2 cellular contexts compared by ENCODE assay signal in the genomic region with DNA sequence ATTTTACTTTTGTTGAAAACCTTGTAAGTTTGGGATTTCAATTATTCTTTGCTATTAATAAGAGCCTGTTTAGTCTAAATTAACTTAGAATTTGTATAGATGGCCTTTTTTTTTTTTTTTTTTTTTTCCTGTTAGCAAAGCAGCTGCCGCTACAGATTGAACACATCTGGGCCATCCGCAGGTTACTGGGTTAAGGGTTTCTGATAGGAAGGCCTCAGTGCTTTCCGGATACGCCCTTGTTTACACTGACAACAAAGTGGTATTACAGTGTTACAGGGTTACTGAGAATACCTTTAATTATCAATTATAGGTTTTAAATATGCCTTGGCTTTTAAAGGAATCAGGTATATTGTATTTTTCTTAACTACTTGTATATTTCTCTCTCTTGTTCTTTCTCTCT.
TF ChIP-seq lines count a peak whose summit lies in the region.

No MANE protein-coding gene starts in this region.

TF ChIP-seq in WTC11, 78 proteins besides CTCF, POLR2A, EP300 and RAD21 (continued from another document):
- TF ChIP-seq NR1H2 (CRISPR knock-in tag; IDR thresholded peaks at IDR 0.05), result no peak

TF ChIP-seq in liver, 16 proteins besides CTCF, POLR2A, EP300 and RAD21 (continued from another document):
- TF ChIP-seq, protein P1, sequence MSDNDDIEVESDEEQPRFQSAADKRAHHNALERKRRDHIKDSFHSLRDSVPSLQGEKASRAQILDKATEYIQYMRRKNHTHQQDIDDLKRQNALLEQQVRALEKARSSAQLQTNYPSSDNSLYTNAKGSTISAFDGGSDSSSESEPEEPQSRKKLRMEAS (IDR thresholded peaks at IDR 0.05), result no peak
- TF ChIP-seq, protein P2, sequence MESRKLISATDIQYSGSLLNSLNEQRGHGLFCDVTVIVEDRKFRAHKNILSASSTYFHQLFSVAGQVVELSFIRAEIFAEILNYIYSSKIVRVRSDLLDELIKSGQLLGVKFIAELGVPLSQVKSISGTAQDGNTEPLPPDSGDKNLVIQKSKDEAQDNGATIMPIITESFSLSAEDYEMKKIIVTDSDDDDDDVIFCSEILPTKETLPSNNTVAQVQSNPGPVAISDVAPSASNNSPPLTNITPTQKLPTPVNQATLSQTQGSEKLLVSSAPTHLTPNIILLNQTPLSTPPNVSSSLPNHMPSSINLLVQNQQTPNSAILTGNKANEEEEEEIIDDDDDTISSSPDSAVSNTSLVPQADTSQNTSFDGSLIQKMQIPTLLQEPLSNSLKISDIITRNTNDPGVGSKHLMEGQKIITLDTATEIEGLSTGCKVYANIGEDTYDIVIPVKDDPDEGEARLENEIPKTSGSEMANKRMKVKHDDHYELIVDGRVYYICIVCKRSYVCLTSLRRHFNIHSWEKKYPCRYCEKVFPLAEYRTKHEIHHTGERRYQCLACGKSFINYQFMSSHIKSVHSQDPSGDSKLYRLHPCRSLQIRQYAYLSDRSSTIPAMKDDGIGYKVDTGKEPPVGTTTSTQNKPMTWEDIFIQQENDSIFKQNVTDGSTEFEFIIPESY (IDR thresholded peaks at IDR 0.05), result no peak
- peak; percentile 89 for TF ChIP-seq FOXA2 (IDR thresholded peaks at IDR 0.05)
